In genomic region chr2:223545406-223545805, GRCh38 we compare ENCODE assay signal across 16 cellular contexts. TPM values are rescaled to one million over a fixed set of nuclear protein-coding genes. Genes with fewer than 3 reads are reported as not detected.
DNase-seq lines count a peak whose midpoint lies in the region; ATAC-seq and TF ChIP-seq lines count a peak whose summit lies in the region.
"Had no signal": no experiment of that assay in that cellular context is flagged by ENCODE, and none has a peak within 500 bp of the region (broad histone marks: within the 10 kb centered on the region; RNA-seq: fewer than 3 reads in every experiment).

No MANE protein-coding gene starts in this region.

- CTCF ChIA-PET in HCT116 (lab: Charles Lee) (no interaction called here), Panc1 (lab: Charles Lee) (no interaction called here)

- H3K9me3 Mint-ChIP-seq in type B pancreatic cell: no peaks in the 10 kb centered on the region
- H3K9me3 Mint-ChIP-seq: GM23338 had no signal

- TF ChIP-seq RAD21 in HCT116 (IDR thresholded peaks at IDR 0.05; ENCODE audit: low read depth): no peak

- peak overlapping the region; percentile 53 for H3K27ac Mint-ChIP-seq in type B pancreatic cell
- H3K27ac Mint-ChIP-seq: CD4-positive, CD25-positive, alpha-beta regulatory T cell; GM23338 had no signal

- peaks cover 50 to 53% of the 10 kb centered on the region in 2 experiments for H3K4me1 ChIP-seq in HCT116 (ENCODE audit: control insufficient read depth in 1 of 2, insufficient read depth in 2 of 2, low read length in 2 of 2)
- H3K4me1 ChIP-seq in Panc1 (ENCODE audit: control insufficient read depth, insufficient read depth, low read length): peaks cover 24% of the 10 kb centered on the region
- H3K4me1 ChIP-seq in ectodermal cell (ENCODE audit: control insufficient read depth, insufficient read depth, low read length): no peaks in the 10 kb centered on the region
- H3K4me1 ChIP-seq in HAP-1: peaks cover 20% of the 10 kb centered on the region

- DNase-seq in HCT116 (ENCODE audit: low read depth, low spot score) (no peak), Panc1 (ENCODE audit: low read depth, low spot score) (no peak), type B pancreatic cell (ENCODE audit: extremely low spot score, unreplicated experiment) (no peak), NCI-H1436 treated with DMSO at 0.1 percent for 48 hours (lab: John Stamatoyannopoulos, UW) (no peak), HAP-1 (ENCODE audit: low spot score in 2 of 2) (no peak)
- DNase-seq: ACHN; C1 segment of cervical spinal cord; Caco-2; CD4-positive, CD25-positive, alpha-beta regulatory T cell; GDM1 had no signal

- no peak overlapping the region for H3K9ac ChIP-seq in HCT116 (ENCODE audit: low read length)

- WGBS in ectodermal cell, 2 experiments: 90 to 91% methylated on average over 2 of the region's 2 CpGs

- H3K36me3 ChIP-seq in HCT116 (ENCODE audit: control insufficient read depth in 1 of 2, insufficient read depth in 2 of 2, low read length in 2 of 2) (peaks cover 0 to 23% of the 10 kb centered on the region in 2 experiments; a peak in 2 of 4 replicates), Panc1 (ENCODE audit: control insufficient read depth, insufficient read depth, low read length) (no peaks in the 10 kb centered on the region), ectodermal cell (ENCODE audit: control insufficient read depth, insufficient read depth, low read length) (no peaks in the 10 kb centered on the region), HAP-1 (replicated peaks) (no peaks in the 10 kb centered on the region)
- H3K36me3 ChIP-seq: BE2C had no signal

- peaks cover 5% of the 10 kb centered on the region for H3K4me1 Mint-ChIP-seq in type B pancreatic cell (ENCODE audit: unreplicated experiment)
- H3K4me1 Mint-ChIP-seq: CD4-positive, CD25-positive, alpha-beta regulatory T cell; GM23338 had no signal

- no peaks in the 10 kb centered on the region for H3K9me2 ChIP-seq in HCT116 (ENCODE audit: insufficient read depth)

- H3K9me3 ChIP-seq in HCT116 (ENCODE audit: control insufficient read depth in 1 of 2, insufficient read depth in 1 of 2, low read depth in 1 of 2, low read length in 2 of 2) (no peaks in the 10 kb centered on the region), Panc1 (ENCODE audit: control insufficient read depth, insufficient read depth, low read depth, low read length) (no peaks in the 10 kb centered on the region), ectodermal cell (ENCODE audit: control insufficient read depth, low read length) (no peaks in the 10 kb centered on the region), HAP-1 (no peaks in the 10 kb centered on the region)
- H3K9me3 ChIP-seq: BE2C, Caco-2 had no signal

- in situ Hi-C loops in Panc1 (cut with HindIII; ENCODE audit: low pct_unique_long_range_greater_than_20kb, low sequenced_read_pairs) (no loop called here), HAP-1 (cut with MboI; ENCODE audit: low sequenced_read_pairs) (no loop called here)

- BruUV-seq in HCT116 (replicated peaks; lab: Mats Ljungman, UMichigan) (no TSS peak), Panc1 (replicated peaks; lab: Mats Ljungman, UMichigan) (no TSS peak)

- H4K20me1 ChIP-seq in HCT116 (ENCODE audit: insufficient read depth): no peaks in the 10 kb centered on the region

- H3K79me2 ChIP-seq in HCT116 (ENCODE audit: insufficient read depth, low read length): peaks cover 40% of the 10 kb centered on the region

- no peaks in the 10 kb centered on the region for H3K27me3 Mint-ChIP-seq in type B pancreatic cell
- H3K27me3 Mint-ChIP-seq: CD4-positive, CD25-positive, alpha-beta regulatory T cell had no signal

- peak overlapping the region; percentile 10 for H3K4me2 ChIP-seq in HCT116 (ENCODE audit: low read length)
- H3K4me2 ChIP-seq: GM23338 had no signal

- RAD21 ChIA-PET in HCT116 (lab: Charles Lee; ENCODE audit: low non-redundant PET in 1 of 2, low total read pairs in 2 of 2, uncharacterized antibody in 2 of 2, unreplicated experiment in 2 of 2): no interaction called here

- H3K27ac ChIP-seq in HCT116 (ENCODE audit: low read depth, low read length) (peak overlapping the region; percentile 98), Panc1 (ENCODE audit: low read length) (peak overlapping the region; percentile 75), ectodermal cell (ENCODE audit: insufficient read depth, low read depth, low read length, poor library complexity, severe bottlenecking) (peak overlapping the region; percentile 29)
- H3K27ac ChIP-seq: HL-60 had no signal

- H3K27me3 ChIP-seq in HCT116 (ENCODE audit: insufficient read depth, low read length) (no peaks in the 10 kb centered on the region), Panc1 (ENCODE audit: control insufficient read depth, insufficient read depth, low read length) (no peaks in the 10 kb centered on the region), ectodermal cell (ENCODE audit: control insufficient read depth, insufficient read depth, low read length, poor library complexity, severe bottlenecking) (no peaks in the 10 kb centered on the region), HAP-1 (ENCODE audit: low read depth) (no peaks in the 10 kb centered on the region)
- H3K27me3 ChIP-seq: BE2C had no signal

- no peak overlapping the region for H2AFZ ChIP-seq in HCT116 (ENCODE audit: low read depth, low read length, poor library complexity, severe bottlenecking)
- H2AFZ ChIP-seq: GM23338 had no signal

- no peaks in the 10 kb centered on the region for H3K36me3 Mint-ChIP-seq in type B pancreatic cell
- H3K36me3 Mint-ChIP-seq: CD4-positive, CD25-positive, alpha-beta regulatory T cell had no signal

- H3K4me3 ChIP-seq in HCT116 (replicated peaks in 1 of 2; ENCODE audit: low read depth in 1 of 2, low read length in 2 of 2): no peak overlapping the region
- H3K4me3 ChIP-seq in Panc1 (ENCODE audit: low read depth in 2 of 2, low read length in 2 of 2): no peak overlapping the region
- no peak overlapping the region for H3K4me3 ChIP-seq in ectodermal cell (ENCODE audit: insufficient read depth, low read depth, low read length)
- no peak overlapping the region for H3K4me3 ChIP-seq in HAP-1
- H3K4me3 ChIP-seq: GM23338, K562 had no signal

- intact Hi-C loops in HCT116 (cut with micrococcal nuclease) (loop anchor here (5.0 kb wide), 1 partner anchor 83 kb away; no protein-coding TSS in a partner anchor), Panc1 (cut with micrococcal nuclease; ENCODE audit: unreplicated experiment) (no loop called here)

- no peak overlapping the region for H3K4me3 Mint-ChIP-seq in type B pancreatic cell
- H3K4me3 Mint-ChIP-seq: CD4-positive, CD25-positive, alpha-beta regulatory T cell; GM23338 had no signal

- TF ChIP-seq POLR2A in HCT116 (IDR thresholded peaks at IDR 0.05; ENCODE audit: borderline replicate concordance, extremely low read depth, insufficient read depth, insufficient read length): no peak

- ATAC-seq in HCT116: no peak
- peak; percentile 84 for ATAC-seq in Panc1
- no peak for ATAC-seq in GM19324 (IDR thresholded peaks at IDR 0.05; ENCODE audit: low FRiP score, unreplicated experiment)
- ATAC-seq: GM23338, K562 had no signal

- POLR2A ChIA-PET in HCT116 (lab: Charles Lee) (no interaction called here), Panc1 (lab: Charles Lee) (no interaction called here)

- TF ChIP-seq CTCF in HCT116 (IDR thresholded peaks at IDR 0.05 in 2 of 3, conservative IDR thresholded peaks at IDR 0.05 in 1 of 3; ENCODE audit: borderline replicate concordance in 1 of 3, insufficient read depth in 1 of 3, low read depth in 2 of 3, low read length in 2 of 3): no peak
- no peak for TF ChIP-seq CTCF in Panc1 (IDR thresholded peaks at IDR 0.05)
- TF ChIP-seq CTCF in type B pancreatic cell (conservative IDR thresholded peaks at IDR 0.05): no peak

TF ChIP-seq in HCT116, 20 proteins besides CTCF, POLR2A, EP300 and RAD21:
- no peak for TF ChIP-seq ATF3 (IDR thresholded peaks at IDR 0.05)
- no peak for TF ChIP-seq JUND (IDR thresholded peaks at IDR 0.05)
- TF ChIP-seq SP1 (IDR thresholded peaks at IDR 0.05; ENCODE audit: low read depth): no peak
- no peak for TF ChIP-seq EGR1 (IDR thresholded peaks at IDR 0.05; ENCODE audit: low read depth)
- TF ChIP-seq CBX3 (IDR thresholded peaks at IDR 0.05; ENCODE audit: low read depth): no peak

RNA-seq across cellular contexts. Expression of gene SCG2, which starts 56.8 kb away (rescaled TPM):
- total RNA-seq in HCT116 (2021; ENCODE audit: unreplicated experiment) (19.8 TPM), Panc1 (2021; ENCODE audit: unreplicated experiment) (1.7 TPM), type B pancreatic cell (ENCODE audit: low replicate concordance) (75.1 and 347 TPM in 2 replicates)
- 12.7 and 15.5 TPM in 2 replicates for polyA plus RNA-seq in HCT116 (2012)
- 2.4 TPM for polyA plus RNA-seq in Panc1 (2012; ENCODE audit: insufficient read length)
- polyA plus RNA-seq in ectodermal cell (2013, experiment 1 of 4): 0.56 TPM
- polyA plus RNA-seq in ectodermal cell (2013, experiment 2 of 4): 0.21 TPM
- 0.43 TPM for polyA plus RNA-seq in ectodermal cell (2013, experiment 3 of 4)
- polyA plus RNA-seq in ectodermal cell (2013, experiment 4 of 4): 0.41 TPM
- total RNA-seq: CD4-positive, CD25-positive, alpha-beta regulatory T cell had no signal
- polyA plus RNA-seq: CD4-positive, CD25-positive, alpha-beta regulatory T cell had no signal

Comparison
In these comparisons a context has a peak if more than half of its experiments do, and no peak if none do; other contexts are left out.
1. H3K27ac ChIP-seq: peak in every context shown above with its lines; median percentile 98 in HCT116; 75 in Panc1; 29 in ectodermal cell.